ENCODE assay signal across 8 cellular contexts in the genomic region with DNA sequence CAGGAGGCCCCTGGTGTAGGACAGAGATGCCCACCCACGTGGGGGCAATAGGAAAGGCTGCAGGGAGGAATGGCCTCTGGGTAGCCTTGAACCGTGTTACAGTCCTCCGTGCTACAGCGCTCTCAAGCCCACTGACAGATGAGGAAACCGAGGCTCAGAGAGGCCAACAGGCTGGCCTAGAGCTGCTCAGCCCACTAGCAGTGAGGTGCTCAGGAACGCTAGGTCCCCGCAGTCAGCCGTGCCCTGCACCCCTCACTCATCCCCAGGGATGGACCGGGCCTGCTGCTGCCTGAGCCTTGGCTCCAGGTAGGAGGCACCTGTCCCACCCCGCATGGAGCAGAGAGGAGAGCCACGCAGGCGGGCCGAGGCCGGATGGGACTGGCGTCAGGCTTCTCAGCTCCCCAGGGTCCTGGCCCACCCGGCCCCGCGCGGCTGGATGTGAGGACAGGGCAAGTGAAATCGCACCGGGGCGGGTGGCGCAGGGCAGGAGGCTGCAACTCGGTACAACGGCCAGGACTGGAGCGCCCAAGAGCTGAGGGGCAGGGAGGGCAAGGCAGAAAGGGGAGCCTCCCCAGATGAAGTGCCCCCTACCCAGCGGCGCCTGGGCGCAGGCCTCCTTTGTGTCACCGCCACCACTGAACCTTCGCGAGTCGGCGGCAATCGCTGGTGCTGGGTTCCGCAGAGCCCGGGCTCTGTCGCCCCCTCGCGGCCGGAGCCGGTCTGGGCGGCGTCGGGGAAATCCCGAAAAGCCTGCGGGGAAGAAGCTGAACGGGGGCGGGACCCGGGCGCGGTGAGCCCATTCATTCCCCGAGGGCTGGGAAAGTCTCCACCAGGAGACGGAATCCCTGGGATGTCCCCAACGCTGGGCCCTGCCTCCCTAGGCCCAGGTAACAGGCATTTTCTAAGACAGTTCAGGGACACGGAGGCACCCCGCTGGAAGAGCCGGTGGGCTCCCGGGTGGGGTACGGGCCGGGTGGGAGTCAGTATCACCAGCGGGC. TPM values are rescaled to one million over a fixed set of nuclear protein-coding genes. Genes with fewer than 3 reads are reported as not detected.
DNase-seq lines count a peak whose midpoint lies in the region; ATAC-seq, FAIRE-seq and TF ChIP-seq lines count a peak whose summit lies in the region.

No MANE protein-coding gene starts in this region.

- ATAC-seq in GM18867 (IDR thresholded peaks at IDR 0.05; ENCODE audit: unreplicated experiment): peak; percentile 55
- ATAC-seq in GM19455 (IDR thresholded peaks at IDR 0.05; ENCODE audit: unreplicated experiment): no peak

- H4K20me1 ChIP-seq in astrocyte (ENCODE audit: insufficient read depth, low read length): no peaks in the 10 kb centered on the region

- DNase-seq in ACHN (peak; percentile 64), NCI-H1694 (lab: John Stamatoyannopoulos, UW) (peak; percentile 46), T-helper 9 cell (peak; percentile 89), astrocyte (ENCODE audit: low read depth) (no peak), hypothalamus (lab: John Stamatoyannopoulos, UW) (peak; percentile 17 to 89 (median 64))
- DNase-seq in stimulated activated CD4-positive, alpha-beta T cell treated with anti-CD3 and anti-CD28 coated beads, Interleukin-12 subunit alpha, Interleukin-12 subunit beta, amount 100 ng/mL, for 24 hours (ENCODE audit: low read depth in 2 of 2): peak; percentile 66 to 84

- peaks cover 18% of the 10 kb centered on the region for H3K4me1 ChIP-seq in astrocyte (ENCODE audit: insufficient read depth, low read length)

- no peak for FAIRE-seq in astrocyte (lab: Jason Lieb, UNC)

- H3K27ac Mint-ChIP-seq in astrocyte (ENCODE audit: unreplicated experiment): no peak overlapping the region

- TF ChIP-seq CTCF in astrocyte (IDR thresholded peaks at IDR 0.05; ENCODE audit: insufficient read depth, low read depth, low read length): peak; percentile 68

- peaks cover 9% of the 10 kb centered on the region for H3K27me3 Mint-ChIP-seq in astrocyte (ENCODE audit: low read depth, unreplicated experiment)

- H3K79me2 ChIP-seq in astrocyte (ENCODE audit: insufficient read depth, low read length): no peaks in the 10 kb centered on the region

- H3K9me3 ChIP-seq in astrocyte (ENCODE audit: insufficient read depth, low read depth, low read length): no peaks in the 10 kb centered on the region

- in situ Hi-C loops in ACHN (cut with HindIII; ENCODE audit: low pct_ligation_motif_present, low pct_unique_long_range_greater_than_20kb, low sequenced_read_pairs): no loop called here

- H3K4me3 Mint-ChIP-seq in astrocyte (ENCODE audit: unreplicated experiment): no peak overlapping the region

- H3K9me3 Mint-ChIP-seq in astrocyte (ENCODE audit: unreplicated experiment): no peaks in the 10 kb centered on the region

- H3K4me1 Mint-ChIP-seq in astrocyte (ENCODE audit: low read depth, unreplicated experiment): peaks cover 32% of the 10 kb centered on the region

- peak overlapping the region; percentile 85 for H2AFZ ChIP-seq in astrocyte (ENCODE audit: low read depth, low read length)

- H3K4me3 ChIP-seq in astrocyte (ENCODE audit: insufficient read depth, low read depth, low read length): no peak overlapping the region

- no peaks in the 10 kb centered on the region for H3K36me3 Mint-ChIP-seq in astrocyte (ENCODE audit: low read depth, unreplicated experiment)

- no peak overlapping the region for H3K27ac ChIP-seq in astrocyte (ENCODE audit: low read depth, low read length)

- no peak overlapping the region for H3K9ac ChIP-seq in astrocyte (ENCODE audit: low read length)

- no peaks in the 10 kb centered on the region for H3K27me3 ChIP-seq in astrocyte (ENCODE audit: insufficient read depth, low read length)

- no peaks in the 10 kb centered on the region for H3K36me3 ChIP-seq in astrocyte (ENCODE audit: insufficient read depth, low read length)

- H3K4me2 ChIP-seq in astrocyte (ENCODE audit: low read length): peak overlapping the region; percentile 77

RNA-seq across cellular contexts. Expression of a gene that starts 8.4 kb away (rescaled TPM):
- 19.1 and 19.6 TPM in 2 replicates for total RNA-seq in astrocyte

RNA-seq across cellular contexts. Expression of a gene that starts 10.5 kb away (rescaled TPM):
- total RNA-seq in astrocyte: 0.70 and 0.82 TPM in 2 replicates

RNA-seq across cellular contexts. Expression of a gene that starts 44.9 kb away (rescaled TPM):
- 906 and 942 TPM in 2 replicates for total RNA-seq in astrocyte
